In genomic region chr20:47558699-47559098, GRCh38 we compare ENCODE assay signal across 1 cellular context.
TF ChIP-seq lines count a peak whose summit lies in the region.

No MANE protein-coding gene starts in this region.

TF ChIP-seq in GM23338, 12 proteins besides CTCF, POLR2A, EP300 and RAD21 (continued from another document):
- TF ChIP-seq ZNF462 (CRISPR knock-in tag; IDR thresholded peaks at IDR 0.05): no peak
- no peak for TF ChIP-seq ZNF331 (CRISPR knock-in tag; IDR thresholded peaks at IDR 0.05; ENCODE audit: low read depth)
- TF ChIP-seq NANOG (IDR thresholded peaks at IDR 0.05; ENCODE audit: borderline replicate concordance): no peak
- no peak for TF ChIP-seq STAT1 (IDR thresholded peaks at IDR 0.05; ENCODE audit: unreplicated experiment)
- no peak for TF ChIP-seq JUNB (IDR thresholded peaks at IDR 0.05; ENCODE audit: unreplicated experiment)
